In the genomic region with DNA sequence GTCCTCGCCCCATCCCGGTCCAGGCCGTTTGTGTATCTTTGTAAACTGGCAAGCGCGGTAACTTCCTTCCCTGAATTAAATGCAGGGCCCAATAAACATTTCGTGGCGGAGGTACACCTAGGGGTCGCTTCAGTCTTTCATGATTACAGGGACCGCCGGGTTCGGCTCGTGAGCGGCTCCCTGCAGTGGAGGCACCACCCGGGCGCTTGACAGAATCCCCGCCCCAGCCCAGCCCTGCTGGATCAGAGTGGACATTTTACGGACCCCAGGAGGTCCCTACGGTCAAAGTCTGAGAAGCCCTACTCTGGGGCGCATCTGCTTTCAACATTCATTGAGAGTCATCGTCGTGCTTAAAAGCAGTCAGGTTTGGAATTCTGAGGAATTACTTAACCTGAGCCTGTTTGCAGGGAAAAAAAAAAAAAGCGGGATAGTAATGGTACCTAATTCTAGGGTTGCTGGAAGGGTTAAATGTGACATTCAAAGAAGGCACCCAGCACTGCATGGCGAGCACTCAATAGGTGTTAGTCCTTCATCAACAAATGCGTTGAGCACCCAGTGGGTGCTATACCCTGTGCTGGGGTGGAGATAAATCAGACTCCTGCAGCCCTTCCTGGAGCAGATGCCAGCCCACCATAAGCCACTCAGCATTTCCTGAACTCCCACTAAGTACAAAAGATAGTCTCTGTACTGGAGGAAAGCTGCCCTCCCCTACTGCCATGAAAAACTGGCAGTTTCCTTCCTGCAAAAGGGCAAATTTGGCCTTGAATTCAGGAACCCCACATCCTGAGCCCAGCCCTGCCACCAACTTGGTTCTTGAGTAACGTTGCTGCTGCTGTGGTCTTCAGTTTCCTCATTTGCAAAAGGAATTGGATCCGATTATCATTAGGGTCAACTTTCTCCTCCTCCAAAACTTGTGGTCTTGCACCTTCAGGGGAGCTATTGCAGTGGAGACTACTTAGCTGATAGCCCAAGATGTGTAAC, we compare ENCODE assay signal across 8 cellular contexts. TPM values are rescaled to one million over a fixed set of nuclear protein-coding genes. Genes with fewer than 3 reads are reported as not detected.
DNase-seq lines count a peak whose midpoint lies in the region; ATAC-seq and TF ChIP-seq lines count a peak whose summit lies in the region.

No MANE protein-coding gene starts in this region.

- CTCF ChIA-PET in WTC11 (lab: Charles Lee) = interaction anchor here (0.7 to 2.9 kb wide), 7 partner anchors 13 to 69 kb away, joined by 3 to 23 read pairs (median 5); a partner anchor contains a TSS

- H3K27me3 ChIP-seq in heart left ventricle = no peaks in the 10 kb centered on the region

- DNase-seq in DMS79 treated with DMSO at 0.1 percent for 48 hours (lab: John Stamatoyannopoulos, UW) (peak; percentile 73), DMS79 (lab: John Stamatoyannopoulos, UW) (no peak), KG1 (lab: John Stamatoyannopoulos, UW) (peak; percentile 44), WTC11 (ENCODE audit: low spot score) (peak; percentile 49), heart left ventricle (peak in 1 of 5 donors; percentile 52), retina (peak; percentile 82), iPS-NIHi11 (ENCODE audit: low spot score) (no peak), T-helper 9 cell (no peak)

- peaks cover 0 to 31% (median 15%) of the 10 kb centered on the region in 9 donors for H3K36me3 ChIP-seq in heart left ventricle

- TF ChIP-seq POLR2A in heart left ventricle (IDR thresholded peaks at IDR 0.05) = peak in 1 of 2 donors; percentile 68

- H3K27ac Mint-ChIP-seq in WTC11 = no peak overlapping the region; the same call in 1 of the 2 replicates

- no peak for TF ChIP-seq CTCF in WTC11 (IDR thresholded peaks at IDR 0.05)
- peak in 6 of 12 donors; percentile 4 to 41 (median 30) for TF ChIP-seq CTCF in heart left ventricle (IDR thresholded peaks at IDR 0.05)

- peak; percentile 37 for ATAC-seq in WTC11
- ATAC-seq in heart left ventricle = peak; percentile 0 to 27 (median 16)

- peaks cover 19% of the 10 kb centered on the region for H3K4me1 Mint-ChIP-seq in WTC11

- peak overlapping the region; percentile 81 for H3K4me3 Mint-ChIP-seq in WTC11

- POLR2A ChIA-PET in WTC11 (lab: Charles Lee) = interaction anchor here (1.5 to 1.6 kb wide), 2 partner anchors 67 to 253 kb away, joined by 6 to 7 read pairs; a partner anchor contains a TSS

- no peaks in the 10 kb centered on the region for H3K9me3 ChIP-seq in heart left ventricle

- H3K27ac ChIP-seq in heart left ventricle = peak overlapping the region; percentile 99 to 100 (median 100)

- H3K36me3 Mint-ChIP-seq in WTC11 = peaks cover 6% of the 10 kb centered on the region; the same call in 1 of the 2 replicates

- H3K4me1 ChIP-seq in heart left ventricle = peaks cover 7 to 75% (median 30%) of the 10 kb centered on the region in 12 donors

- intact Hi-C loops in heart left ventricle (cut with DNase I) = loop anchor here (2.0 to 10.0 kb wide), 7 partner anchors 48 to 68 kb away; a partner anchor contains a TSS

- no peaks in the 10 kb centered on the region for H3K9me3 Mint-ChIP-seq in WTC11

- H3K4me3 ChIP-seq in heart left ventricle = peak overlapping the region; percentile 85 to 100 (median 96)

- 7 to 13% (median 9%) methylated on average over 21 to 26 of the region's 26 CpGs for WGBS in heart left ventricle, 4 donors

- peaks cover 24% of the 10 kb centered on the region for H3K27me3 Mint-ChIP-seq in WTC11 (ENCODE audit: low read depth)

TF ChIP-seq in WTC11, 78 proteins besides CTCF, POLR2A, EP300 and RAD21 (continues in another document):
- TF ChIP-seq CREM (CRISPR knock-in tag; IDR thresholded peaks at IDR 0.05) (0 out of 2 replicates have a peak, but pooled peaks have one; percentile 6), TEAD4 (CRISPR knock-in tag; IDR thresholded peaks at IDR 0.05) (no peak), SOX15 (CRISPR knock-in tag; IDR thresholded peaks at IDR 0.05) (no peak), ZNF138 (CRISPR knock-in tag; conservative IDR thresholded peaks at IDR 0.05) (no peak), TEAD1 (CRISPR knock-in tag; IDR thresholded peaks at IDR 0.05) (0 out of 2 replicates have a peak, but pooled peaks have one; percentile 6), CBFB (CRISPR knock-in tag; IDR thresholded peaks at IDR 0.05; ENCODE audit: low read depth) (no peak), NR2C2 (CRISPR knock-in tag; IDR thresholded peaks at IDR 0.05) (no peak), MXD4 (CRISPR knock-in tag; IDR thresholded peaks at IDR 0.05; ENCODE audit: borderline replicate concordance) (no peak), ETV6 (CRISPR knock-in tag; IDR thresholded peaks at IDR 0.05) (no peak)
- TF ChIP-seq, protein P1, sequence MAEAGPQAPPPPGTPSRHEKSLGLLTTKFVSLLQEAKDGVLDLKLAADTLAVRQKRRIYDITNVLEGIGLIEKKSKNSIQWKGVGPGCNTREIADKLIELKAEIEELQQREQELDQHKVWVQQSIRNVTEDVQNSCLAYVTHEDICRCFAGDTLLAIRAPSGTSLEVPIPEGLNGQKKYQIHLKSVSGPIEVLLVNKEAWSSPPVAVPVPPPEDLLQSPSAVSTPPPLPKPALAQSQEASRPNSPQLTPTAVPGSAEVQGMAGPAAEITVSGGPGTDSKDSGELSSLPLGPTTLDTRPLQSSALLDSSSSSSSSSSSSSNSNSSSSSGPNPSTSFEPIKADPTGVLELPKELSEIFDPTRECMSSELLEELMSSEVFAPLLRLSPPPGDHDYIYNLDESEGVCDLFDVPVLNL (CRISPR knock-in tag; IDR thresholded peaks at IDR 0.05; ENCODE audit: borderline replicate concordance, low read depth) = no peak
- TF ChIP-seq, protein P2, sequence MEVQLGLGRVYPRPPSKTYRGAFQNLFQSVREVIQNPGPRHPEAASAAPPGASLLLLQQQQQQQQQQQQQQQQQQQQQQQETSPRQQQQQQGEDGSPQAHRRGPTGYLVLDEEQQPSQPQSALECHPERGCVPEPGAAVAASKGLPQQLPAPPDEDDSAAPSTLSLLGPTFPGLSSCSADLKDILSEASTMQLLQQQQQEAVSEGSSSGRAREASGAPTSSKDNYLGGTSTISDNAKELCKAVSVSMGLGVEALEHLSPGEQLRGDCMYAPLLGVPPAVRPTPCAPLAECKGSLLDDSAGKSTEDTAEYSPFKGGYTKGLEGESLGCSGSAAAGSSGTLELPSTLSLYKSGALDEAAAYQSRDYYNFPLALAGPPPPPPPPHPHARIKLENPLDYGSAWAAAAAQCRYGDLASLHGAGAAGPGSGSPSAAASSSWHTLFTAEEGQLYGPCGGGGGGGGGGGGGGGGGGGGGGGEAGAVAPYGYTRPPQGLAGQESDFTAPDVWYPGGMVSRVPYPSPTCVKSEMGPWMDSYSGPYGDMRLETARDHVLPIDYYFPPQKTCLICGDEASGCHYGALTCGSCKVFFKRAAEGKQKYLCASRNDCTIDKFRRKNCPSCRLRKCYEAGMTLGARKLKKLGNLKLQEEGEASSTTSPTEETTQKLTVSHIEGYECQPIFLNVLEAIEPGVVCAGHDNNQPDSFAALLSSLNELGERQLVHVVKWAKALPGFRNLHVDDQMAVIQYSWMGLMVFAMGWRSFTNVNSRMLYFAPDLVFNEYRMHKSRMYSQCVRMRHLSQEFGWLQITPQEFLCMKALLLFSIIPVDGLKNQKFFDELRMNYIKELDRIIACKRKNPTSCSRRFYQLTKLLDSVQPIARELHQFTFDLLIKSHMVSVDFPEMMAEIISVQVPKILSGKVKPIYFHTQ (CRISPR knock-in tag; IDR thresholded peaks at IDR 0.05) = no peak
- TF ChIP-seq, protein P3, sequence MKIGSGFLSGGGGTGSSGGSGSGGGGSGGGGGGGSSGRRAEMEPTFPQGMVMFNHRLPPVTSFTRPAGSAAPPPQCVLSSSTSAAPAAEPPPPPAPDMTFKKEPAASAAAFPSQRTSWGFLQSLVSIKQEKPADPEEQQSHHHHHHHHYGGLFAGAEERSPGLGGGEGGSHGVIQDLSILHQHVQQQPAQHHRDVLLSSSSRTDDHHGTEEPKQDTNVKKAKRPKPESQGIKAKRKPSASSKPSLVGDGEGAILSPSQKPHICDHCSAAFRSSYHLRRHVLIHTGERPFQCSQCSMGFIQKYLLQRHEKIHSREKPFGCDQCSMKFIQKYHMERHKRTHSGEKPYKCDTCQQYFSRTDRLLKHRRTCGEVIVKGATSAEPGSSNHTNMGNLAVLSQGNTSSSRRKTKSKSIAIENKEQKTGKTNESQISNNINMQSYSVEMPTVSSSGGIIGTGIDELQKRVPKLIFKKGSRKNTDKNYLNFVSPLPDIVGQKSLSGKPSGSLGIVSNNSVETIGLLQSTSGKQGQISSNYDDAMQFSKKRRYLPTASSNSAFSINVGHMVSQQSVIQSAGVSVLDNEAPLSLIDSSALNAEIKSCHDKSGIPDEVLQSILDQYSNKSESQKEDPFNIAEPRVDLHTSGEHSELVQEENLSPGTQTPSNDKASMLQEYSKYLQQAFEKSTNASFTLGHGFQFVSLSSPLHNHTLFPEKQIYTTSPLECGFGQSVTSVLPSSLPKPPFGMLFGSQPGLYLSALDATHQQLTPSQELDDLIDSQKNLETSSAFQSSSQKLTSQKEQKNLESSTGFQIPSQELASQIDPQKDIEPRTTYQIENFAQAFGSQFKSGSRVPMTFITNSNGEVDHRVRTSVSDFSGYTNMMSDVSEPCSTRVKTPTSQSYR (CRISPR knock-in tag; IDR thresholded peaks at IDR 0.05) = no peak

RNA-seq across cellular contexts. Expression of a gene that starts 0.7 kb away (rescaled TPM):
- total RNA-seq in WTC11 (2021) (28.4 to 31.5 TPM (median 30.0 TPM) in 3 replicates), heart left ventricle (100 to 1,000 TPM; 210 to 363 (median 267) TPM)
- 100 to 1,000 TPM; 208 to 312 TPM for polyA plus RNA-seq in heart left ventricle

RNA-seq across cellular contexts. Expression of a gene that starts 0.8 kb away (rescaled TPM):
- total RNA-seq in WTC11 (2021) = 0.09 to 0.14 TPM (median 0.13 TPM) in 3 replicates
- under 1 TPM in 2 of 9 donors, not detected in 7; 0.05 to 0.45 TPM for total RNA-seq in heart left ventricle
- not detected for polyA plus RNA-seq in heart left ventricle

RNA-seq across cellular contexts. Expression of a gene that starts 20.8 kb away (rescaled TPM):
- total RNA-seq in WTC11 (2021) = 0.07 to 0.25 TPM in 2 of 3 replicates, not detected in the other
- not detected for total RNA-seq in heart left ventricle
- polyA plus RNA-seq in heart left ventricle = not detected

RNA-seq across cellular contexts. Expression of a gene that starts 53.5 kb away (rescaled TPM):
- total RNA-seq in WTC11 (2021) (9.2 to 11.3 TPM (median 10.3 TPM) in 3 replicates), heart left ventricle (10 to 100 TPM; 13.8 to 70.2 (median 25.3) TPM)
- polyA plus RNA-seq in heart left ventricle = 10 to 100 TPM; 40.0 to 45.4 TPM

Comparison
In these comparisons a context has a peak if more than half of its experiments do, and no peak if none do; other contexts are left out.
1. DNase-seq: peak in DMS79 treated with DMSO at 0.1 percent for 48 hours (single experiment), KG1 (single experiment), WTC11 (single experiment) and retina (single experiment); none in DMS79 (single experiment), iPS-NIHi11 (single experiment) and T-helper 9 cell (single experiment).